Comparison of ENCODE assay signal across 27 cellular contexts in genomic region chr6:57243954-57244353, GRCh38.
"Had no signal": no experiment of that assay in that cellular context is flagged by ENCODE, and none has a peak within 500 bp of the region (broad histone marks: within the 10 kb centered on the region; RNA-seq: fewer than 3 reads in every experiment).

No MANE protein-coding gene starts in this region.

- H3K4me1 Mint-ChIP-seq: memory B cell; naive thymus-derived CD4-positive, alpha-beta T cell; neural progenitor cell; stimulated activated memory B cell treated with anti-CD40 and anti-IgM and Interleukin-4, amounts not matched to agents 10 μg/mL and 1 μg/mL and 100 μg/mL, for 72 hours had no signal

- H3K4me1 ChIP-seq: gastrocnemius medialis, neural progenitor cell, psoas muscle, spleen, upper lobe of left lung had no signal

- H3K4me2 ChIP-seq: neural progenitor cell had no signal

- H3K36me3 ChIP-seq: gastrocnemius medialis, neural progenitor cell, ovary, spleen, thoracic aorta, tibial nerve, upper lobe of left lung had no signal

- H3K4me3 ChIP-seq: dorsolateral prefrontal cortex, gastrocnemius medialis, lung, neural progenitor cell, ovary, psoas muscle, skin epidermis, spleen, thoracic aorta, tibial nerve, upper lobe of left lung had no signal

- H3K36me3 Mint-ChIP-seq: memory B cell; neural progenitor cell; stimulated activated memory B cell treated with anti-CD40 and anti-IgM and Interleukin-4, amounts not matched to agents 10 μg/mL and 1 μg/mL and 100 μg/mL, for 72 hours had no signal

- H3K9me3 ChIP-seq: gastrocnemius medialis, ovary, psoas muscle, spleen, thoracic aorta, tibial nerve, upper lobe of left lung had no signal

- H3K27ac ChIP-seq: dorsolateral prefrontal cortex, gastrocnemius medialis, neural progenitor cell, ovary, psoas muscle, skin epidermis, spleen, tibial nerve, upper lobe of left lung had no signal

- ATAC-seq: esophagus mucosa; gastrocnemius medialis; left lobe of liver; naive thymus-derived CD4-positive, alpha-beta T cell; psoas muscle; right cardiac atrium; stimulated activated memory B cell treated with anti-CD40 and anti-IgM and Interleukin-4, amounts not matched to agents 10 μg/mL and 1 μg/mL and 100 μg/mL, for 72 hours; stimulated activated naive CD8-positive, alpha-beta T cell treated with anti-CD3 and anti-CD28 coated beads, Interleukin-15, Interleukin-2, amounts not matched to agents 100 U/mL and 50 U/mL, for 24 hours had no signal

- FAIRE-seq: colon, keratinocyte had no signal

- H3K27ac Mint-ChIP-seq: memory B cell; naive thymus-derived CD4-positive, alpha-beta T cell; neural progenitor cell; stimulated activated memory B cell treated with anti-CD40 and anti-IgM and Interleukin-4, amounts not matched to agents 10 μg/mL and 1 μg/mL and 100 μg/mL, for 72 hours had no signal

- H3K9me3 Mint-ChIP-seq: memory B cell; nephron; neural progenitor cell; stimulated activated memory B cell treated with anti-CD40 and anti-IgM and Interleukin-4, amounts not matched to agents 10 μg/mL and 1 μg/mL and 100 μg/mL, for 72 hours had no signal

- DNase-seq: dorsolateral prefrontal cortex; effector CD4-positive, alpha-beta T cell; foreskin fibroblast; gastrocnemius medialis; head of caudate nucleus; midbrain; naive thymus-derived CD4-positive, alpha-beta T cell; ovary; psoas muscle; right cardiac atrium; spleen; stimulated activated CD4-positive, alpha-beta T cell treated with anti-CD3 and anti-CD28 coated beads, Interleukin-4, amount 100 ng/mL, for 4 hours; stimulated activated naive CD8-positive, alpha-beta T cell treated with anti-CD3 and anti-CD28 coated beads, Interleukin-15, Interleukin-2, amounts not matched to agents 100 U/mL and 50 U/mL, for 24 hours; substantia nigra; upper lobe of left lung had no signal

- H2AFZ ChIP-seq: neural progenitor cell had no signal

- H3K4me3 Mint-ChIP-seq: memory B cell; naive thymus-derived CD4-positive, alpha-beta T cell; nephron; neural progenitor cell; stimulated activated memory B cell treated with anti-CD40 and anti-IgM and Interleukin-4, amounts not matched to agents 10 μg/mL and 1 μg/mL and 100 μg/mL, for 72 hours had no signal

- H3K27me3 ChIP-seq: gastrocnemius medialis, neural progenitor cell, ovary, tibial nerve, upper lobe of left lung had no signal

- H3K9ac ChIP-seq: neural progenitor cell had no signal
